1 cellular context compared by ENCODE assay signal in the genomic region with DNA sequence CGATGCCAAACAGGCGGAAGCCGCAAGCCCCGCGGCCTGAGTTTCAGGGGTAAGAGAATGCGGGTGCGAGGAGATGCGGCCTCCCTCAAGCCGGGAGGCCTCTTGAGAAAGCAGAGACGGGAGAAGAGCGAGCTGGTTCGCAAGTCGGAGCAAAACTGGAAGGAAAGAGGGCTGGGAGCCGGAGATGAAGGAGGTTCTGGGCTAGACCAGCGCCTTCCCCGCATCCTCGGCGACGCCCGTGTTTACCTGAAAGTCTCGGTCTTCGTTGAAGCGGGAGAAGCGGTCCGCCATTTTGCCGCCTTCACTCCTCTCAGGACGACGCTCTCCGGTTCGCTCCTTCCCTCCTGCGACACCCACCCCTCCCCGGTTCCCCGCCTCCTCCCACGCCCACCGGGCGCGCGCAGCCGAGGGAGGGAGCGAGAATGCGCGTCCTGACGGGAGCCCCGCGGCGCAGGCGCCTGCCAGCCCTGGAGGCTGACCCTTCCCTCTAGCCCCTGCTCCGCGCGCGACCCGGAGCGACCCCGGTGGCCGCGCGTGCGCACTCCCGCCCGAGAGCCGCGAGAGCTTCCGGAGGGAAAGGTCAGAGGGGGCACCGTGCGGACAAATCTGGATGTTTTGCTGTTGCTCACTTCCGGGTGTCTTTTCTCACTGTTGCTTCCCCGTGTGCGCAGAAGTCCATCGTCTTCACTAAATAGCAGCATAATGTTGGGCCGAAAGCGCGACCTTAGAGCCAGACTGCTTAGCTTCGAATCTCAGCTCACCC.
TF ChIP-seq lines count a peak whose summit lies in the region.

Gene GPATCH8, minus strand, starts transcription at position 327 of the 763 bp plus-strand sequence. Its CDS starts 36 bp downstream, at position 291.

TF ChIP-seq in A549, 52 proteins besides CTCF, POLR2A, EP300 and RAD21 (continued from another document):
- TF ChIP-seq, protein P1, sequence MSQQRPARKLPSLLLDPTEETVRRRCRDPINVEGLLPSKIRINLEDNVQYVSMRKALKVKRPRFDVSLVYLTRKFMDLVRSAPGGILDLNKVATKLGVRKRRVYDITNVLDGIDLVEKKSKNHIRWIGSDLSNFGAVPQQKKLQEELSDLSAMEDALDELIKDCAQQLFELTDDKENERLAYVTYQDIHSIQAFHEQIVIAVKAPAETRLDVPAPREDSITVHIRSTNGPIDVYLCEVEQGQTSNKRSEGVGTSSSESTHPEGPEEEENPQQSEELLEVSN (IDR thresholded peaks at IDR 0.05; ENCODE audit: borderline replicate concordance, low read depth): peak; percentile 92
- TF ChIP-seq, protein P2, sequence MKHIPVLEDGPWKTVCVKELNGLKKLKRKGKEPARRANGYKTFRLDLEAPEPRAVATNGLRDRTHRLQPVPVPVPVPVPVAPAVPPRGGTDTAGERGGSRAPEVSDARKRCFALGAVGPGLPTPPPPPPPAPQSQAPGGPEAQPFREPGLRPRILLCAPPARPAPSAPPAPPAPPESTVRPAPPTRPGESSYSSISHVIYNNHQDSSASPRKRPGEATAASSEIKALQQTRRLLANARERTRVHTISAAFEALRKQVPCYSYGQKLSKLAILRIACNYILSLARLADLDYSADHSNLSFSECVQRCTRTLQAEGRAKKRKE (CRISPR knock-in tag; IDR thresholded peaks at IDR 0.05; ENCODE audit: low read depth): peak; percentile 65; the same call in 1 of the 2 replicates
- peak; percentile 38; the same call in 1 of the 2 replicates for TF ChIP-seq MYC (IDR thresholded peaks at IDR 0.05; ENCODE audit: borderline replicate concordance, low read length)
- peak; percentile 89; the same call in 1 of the 2 replicates for TF ChIP-seq HOXB13 (CRISPR knock-in tag; IDR thresholded peaks at IDR 0.05; ENCODE audit: low read depth)
TF ChIP-seq in A549: peak in this region for 12.
